ENCODE assay signal across 1 cellular context in the genomic region with DNA sequence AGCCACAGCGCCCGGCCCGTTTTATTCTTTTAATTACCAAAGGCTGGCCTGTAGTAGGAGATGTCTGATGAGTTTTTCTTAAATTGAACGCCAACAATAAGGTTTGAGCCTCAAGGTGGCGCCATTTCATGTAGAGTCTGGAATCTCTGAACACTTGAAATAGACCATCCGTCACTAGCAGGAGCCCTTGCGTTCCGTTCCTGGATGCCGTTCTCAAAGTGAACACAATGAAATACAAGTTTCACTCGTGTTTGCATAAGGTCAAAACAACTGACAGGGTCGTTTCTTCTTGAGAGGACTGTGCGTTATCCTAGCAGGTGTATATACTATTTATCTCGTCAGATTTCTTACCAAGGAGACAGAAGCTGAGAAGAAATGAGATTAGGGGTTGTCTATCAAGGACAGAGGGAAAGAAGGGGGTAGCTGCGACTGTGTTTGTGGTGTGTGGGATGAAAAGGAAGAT.
TF ChIP-seq lines count a peak whose summit lies in the region.

No MANE protein-coding gene starts in this region.

TF ChIP-seq in K562, 482 proteins besides CTCF, POLR2A, EP300 and RAD21 (continued from another document and continues in another):
- TF ChIP-seq, protein P1, sequence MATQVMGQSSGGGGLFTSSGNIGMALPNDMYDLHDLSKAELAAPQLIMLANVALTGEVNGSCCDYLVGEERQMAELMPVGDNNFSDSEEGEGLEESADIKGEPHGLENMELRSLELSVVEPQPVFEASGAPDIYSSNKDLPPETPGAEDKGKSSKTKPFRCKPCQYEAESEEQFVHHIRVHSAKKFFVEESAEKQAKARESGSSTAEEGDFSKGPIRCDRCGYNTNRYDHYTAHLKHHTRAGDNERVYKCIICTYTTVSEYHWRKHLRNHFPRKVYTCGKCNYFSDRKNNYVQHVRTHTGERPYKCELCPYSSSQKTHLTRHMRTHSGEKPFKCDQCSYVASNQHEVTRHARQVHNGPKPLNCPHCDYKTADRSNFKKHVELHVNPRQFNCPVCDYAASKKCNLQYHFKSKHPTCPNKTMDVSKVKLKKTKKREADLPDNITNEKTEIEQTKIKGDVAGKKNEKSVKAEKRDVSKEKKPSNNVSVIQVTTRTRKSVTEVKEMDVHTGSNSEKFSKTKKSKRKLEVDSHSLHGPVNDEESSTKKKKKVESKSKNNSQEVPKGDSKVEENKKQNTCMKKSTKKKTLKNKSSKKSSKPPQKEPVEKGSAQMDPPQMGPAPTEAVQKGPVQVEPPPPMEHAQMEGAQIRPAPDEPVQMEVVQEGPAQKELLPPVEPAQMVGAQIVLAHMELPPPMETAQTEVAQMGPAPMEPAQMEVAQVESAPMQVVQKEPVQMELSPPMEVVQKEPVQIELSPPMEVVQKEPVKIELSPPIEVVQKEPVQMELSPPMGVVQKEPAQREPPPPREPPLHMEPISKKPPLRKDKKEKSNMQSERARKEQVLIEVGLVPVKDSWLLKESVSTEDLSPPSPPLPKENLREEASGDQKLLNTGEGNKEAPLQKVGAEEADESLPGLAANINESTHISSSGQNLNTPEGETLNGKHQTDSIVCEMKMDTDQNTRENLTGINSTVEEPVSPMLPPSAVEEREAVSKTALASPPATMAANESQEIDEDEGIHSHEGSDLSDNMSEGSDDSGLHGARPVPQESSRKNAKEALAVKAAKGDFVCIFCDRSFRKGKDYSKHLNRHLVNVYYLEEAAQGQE (CRISPR knock-in tag; IDR thresholded peaks at IDR 0.05; ENCODE audit: low read depth) = no peak
- TF ChIP-seq CHD2 (IDR thresholded peaks at IDR 0.05; ENCODE audit: low read depth, low read length) (no peak), TEAD4 (IDR thresholded peaks at IDR 0.05; ENCODE audit: low read length) (0 out of 2 replicates have a peak, but pooled peaks have one; percentile 17), TEAD4 (CRISPR knock-in tag; IDR thresholded peaks at IDR 0.05; ENCODE audit: borderline replicate concordance) (no peak), SMAD3 (CRISPR knock-in tag; conservative IDR thresholded peaks at IDR 0.05) (no peak), KLF6 (CRISPR knock-in tag; IDR thresholded peaks at IDR 0.05; ENCODE audit: borderline replicate concordance) (no peak), MEF2A (IDR thresholded peaks at IDR 0.05; ENCODE audit: control insufficient read depth, low read depth, low read length) (peak; percentile 29; the same call in 1 of the 2 replicates), TFAM (CRISPR knock-in tag; conservative IDR thresholded peaks at IDR 0.05) (no peak), HEY1 (CRISPR knock-in tag; IDR thresholded peaks at IDR 0.05; ENCODE audit: borderline replicate concordance) (no peak), SMAD4 (CRISPR knock-in tag; conservative IDR thresholded peaks at IDR 0.05) (no peak), ZNF140 (CRISPR knock-in tag; IDR thresholded peaks at IDR 0.05) (no peak), FOXK2 (conservative IDR thresholded peaks at IDR 0.05 in 1 of 2, IDR thresholded peaks at IDR 0.05 in 1 of 2; ENCODE audit: low read depth in 2 of 2) (no peak), MEF2D (tag; conservative IDR thresholded peaks at IDR 0.05; ENCODE audit: low read depth) (no peak), HNRNPK (IDR thresholded peaks at IDR 0.05; ENCODE audit: low read depth, low read length, poor library complexity, severe bottlenecking) (no peak), EHMT2 (IDR thresholded peaks at IDR 0.05) (peak; percentile 44; the same call in 1 of the 2 replicates), ZNF384 (IDR thresholded peaks at IDR 0.05; ENCODE audit: low read depth, low read length) (no peak), MAFK (IDR thresholded peaks at IDR 0.05; ENCODE audit: low read length) (no peak), JUND (IDR thresholded peaks at IDR 0.05; ENCODE audit: borderline replicate concordance, low read depth, low read length) (peak; percentile 38; the same call in 1 of the 2 replicates), JUND (tag; IDR thresholded peaks at IDR 0.05; ENCODE audit: borderline replicate concordance, low read depth, low read length) (no peak; the same call in 2 of the 3 replicates), ZNF3 (CRISPR knock-in tag; IDR thresholded peaks at IDR 0.05) (no peak), ZZZ3 (IDR thresholded peaks at IDR 0.05) (no peak), PTRF (tag; IDR thresholded peaks at IDR 0.05) (no peak), BMI1 (IDR thresholded peaks at IDR 0.05; ENCODE audit: low read length) (0 out of 2 replicates have a peak, but pooled peaks have one; percentile 43)
- TF ChIP-seq, protein P2, sequence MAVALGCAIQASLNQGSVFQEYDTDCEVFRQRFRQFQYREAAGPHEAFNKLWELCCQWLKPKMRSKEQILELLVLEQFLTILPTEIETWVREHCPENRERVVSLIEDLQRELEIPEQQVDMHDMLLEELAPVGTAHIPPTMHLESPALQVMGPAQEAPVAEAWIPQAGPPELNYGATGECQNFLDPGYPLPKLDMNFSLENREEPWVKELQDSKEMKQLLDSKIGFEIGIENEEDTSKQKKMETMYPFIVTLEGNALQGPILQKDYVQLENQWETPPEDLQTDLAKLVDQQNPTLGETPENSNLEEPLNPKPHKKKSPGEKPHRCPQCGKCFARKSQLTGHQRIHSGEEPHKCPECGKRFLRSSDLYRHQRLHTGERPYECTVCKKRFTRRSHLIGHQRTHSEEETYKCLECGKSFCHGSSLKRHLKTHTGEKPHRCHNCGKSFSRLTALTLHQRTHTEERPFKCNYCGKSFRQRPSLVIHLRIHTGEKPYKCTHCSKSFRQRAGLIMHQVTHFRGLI (CRISPR knock-in tag; IDR thresholded peaks at IDR 0.05) = no peak
- TF ChIP-seq, protein P3, sequence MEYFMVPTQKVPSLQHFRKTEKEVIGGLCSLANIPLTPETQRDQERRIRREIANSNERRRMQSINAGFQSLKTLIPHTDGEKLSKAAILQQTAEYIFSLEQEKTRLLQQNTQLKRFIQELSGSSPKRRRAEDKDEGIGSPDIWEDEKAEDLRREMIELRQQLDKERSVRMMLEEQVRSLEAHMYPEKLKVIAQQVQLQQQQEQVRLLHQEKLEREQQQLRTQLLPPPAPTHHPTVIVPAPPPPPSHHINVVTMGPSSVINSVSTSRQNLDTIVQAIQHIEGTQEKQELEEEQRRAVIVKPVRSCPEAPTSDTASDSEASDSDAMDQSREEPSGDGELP (CRISPR knock-in tag; IDR thresholded peaks at IDR 0.05; ENCODE audit: borderline replicate concordance) = no peak
- TF ChIP-seq, protein P4, sequence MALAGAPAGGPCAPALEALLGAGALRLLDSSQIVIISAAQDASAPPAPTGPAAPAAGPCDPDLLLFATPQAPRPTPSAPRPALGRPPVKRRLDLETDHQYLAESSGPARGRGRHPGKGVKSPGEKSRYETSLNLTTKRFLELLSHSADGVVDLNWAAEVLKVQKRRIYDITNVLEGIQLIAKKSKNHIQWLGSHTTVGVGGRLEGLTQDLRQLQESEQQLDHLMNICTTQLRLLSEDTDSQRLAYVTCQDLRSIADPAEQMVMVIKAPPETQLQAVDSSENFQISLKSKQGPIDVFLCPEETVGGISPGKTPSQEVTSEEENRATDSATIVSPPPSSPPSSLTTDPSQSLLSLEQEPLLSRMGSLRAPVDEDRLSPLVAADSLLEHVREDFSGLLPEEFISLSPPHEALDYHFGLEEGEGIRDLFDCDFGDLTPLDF (CRISPR knock-in tag; IDR thresholded peaks at IDR 0.05) = no peak
- TF ChIP-seq, protein P5, sequence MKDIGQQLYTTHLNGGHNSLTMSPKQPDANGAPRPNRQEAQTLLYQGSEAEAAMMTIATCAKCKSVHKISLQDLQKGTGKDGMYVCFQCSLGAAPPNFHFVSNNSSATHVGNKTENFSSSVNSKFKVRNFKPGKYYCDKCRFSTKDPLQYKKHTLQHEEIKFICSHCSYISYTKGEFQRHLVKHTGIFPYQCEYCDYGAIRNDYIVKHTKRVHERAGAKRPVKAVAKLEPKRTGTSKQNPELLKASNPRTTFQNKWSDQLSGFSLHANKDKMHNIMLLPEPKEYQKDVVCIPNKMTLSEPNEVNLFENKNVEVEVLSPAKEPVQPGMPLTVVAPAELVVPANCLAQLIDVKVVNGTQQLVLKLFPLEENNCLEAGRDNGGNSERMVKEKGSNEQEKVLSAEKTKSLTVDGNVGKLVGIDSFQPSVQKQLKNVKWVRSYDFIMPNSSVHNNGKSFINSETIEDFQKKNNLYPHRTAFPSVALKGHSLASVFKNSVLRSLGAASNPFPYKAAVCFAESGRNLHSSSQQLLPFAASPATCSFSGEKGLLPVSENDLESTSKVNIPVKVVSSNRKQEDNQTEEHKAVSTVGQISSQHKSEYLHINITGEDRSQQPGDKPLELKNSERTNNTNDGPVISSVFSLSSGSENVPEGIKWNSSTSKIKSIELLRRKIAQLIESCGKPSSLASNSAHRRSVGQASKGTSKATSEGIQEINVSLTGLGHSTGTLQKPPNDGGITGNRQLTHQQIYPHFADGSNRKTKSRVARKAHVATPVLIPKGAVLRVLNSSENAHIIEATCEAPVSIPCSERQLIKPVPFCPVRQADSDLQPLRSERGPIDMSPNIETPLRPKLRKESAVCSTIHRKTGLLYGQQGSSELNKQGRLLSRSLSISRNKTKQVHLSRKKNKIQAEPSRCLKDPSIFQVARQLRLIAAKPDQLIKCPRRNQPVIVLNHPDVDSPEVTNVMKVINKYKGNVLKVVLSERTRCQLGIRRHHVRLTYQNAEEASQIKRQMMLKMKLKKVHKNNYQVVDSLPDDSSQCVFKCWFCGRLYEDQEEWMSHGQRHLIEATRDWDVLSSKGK (CRISPR knock-in tag; IDR thresholded peaks at IDR 0.05) = no peak
- TF ChIP-seq, protein P6, sequence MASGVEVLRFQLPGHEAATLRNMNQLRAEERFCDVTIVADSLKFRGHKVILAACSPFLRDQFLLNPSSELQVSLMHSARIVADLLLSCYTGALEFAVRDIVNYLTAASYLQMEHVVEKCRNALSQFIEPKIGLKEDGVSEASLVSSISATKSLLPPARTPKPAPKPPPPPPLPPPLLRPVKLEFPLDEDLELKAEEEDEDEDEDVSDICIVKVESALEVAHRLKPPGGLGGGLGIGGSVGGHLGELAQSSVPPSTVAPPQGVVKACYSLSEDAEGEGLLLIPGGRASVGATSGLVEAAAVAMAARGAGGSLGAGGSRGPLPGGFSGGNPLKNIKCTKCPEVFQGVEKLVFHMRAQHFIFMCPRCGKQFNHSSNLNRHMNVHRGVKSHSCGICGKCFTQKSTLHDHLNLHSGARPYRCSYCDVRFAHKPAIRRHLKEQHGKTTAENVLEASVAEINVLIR (CRISPR knock-in tag; IDR thresholded peaks at IDR 0.05) = no peak
- TF ChIP-seq, protein P7, sequence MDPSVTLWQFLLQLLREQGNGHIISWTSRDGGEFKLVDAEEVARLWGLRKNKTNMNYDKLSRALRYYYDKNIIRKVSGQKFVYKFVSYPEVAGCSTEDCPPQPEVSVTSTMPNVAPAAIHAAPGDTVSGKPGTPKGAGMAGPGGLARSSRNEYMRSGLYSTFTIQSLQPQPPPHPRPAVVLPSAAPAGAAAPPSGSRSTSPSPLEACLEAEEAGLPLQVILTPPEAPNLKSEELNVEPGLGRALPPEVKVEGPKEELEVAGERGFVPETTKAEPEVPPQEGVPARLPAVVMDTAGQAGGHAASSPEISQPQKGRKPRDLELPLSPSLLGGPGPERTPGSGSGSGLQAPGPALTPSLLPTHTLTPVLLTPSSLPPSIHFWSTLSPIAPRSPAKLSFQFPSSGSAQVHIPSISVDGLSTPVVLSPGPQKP (CRISPR knock-in tag; IDR thresholded peaks at IDR 0.05) = no peak
- TF ChIP-seq, protein P8, sequence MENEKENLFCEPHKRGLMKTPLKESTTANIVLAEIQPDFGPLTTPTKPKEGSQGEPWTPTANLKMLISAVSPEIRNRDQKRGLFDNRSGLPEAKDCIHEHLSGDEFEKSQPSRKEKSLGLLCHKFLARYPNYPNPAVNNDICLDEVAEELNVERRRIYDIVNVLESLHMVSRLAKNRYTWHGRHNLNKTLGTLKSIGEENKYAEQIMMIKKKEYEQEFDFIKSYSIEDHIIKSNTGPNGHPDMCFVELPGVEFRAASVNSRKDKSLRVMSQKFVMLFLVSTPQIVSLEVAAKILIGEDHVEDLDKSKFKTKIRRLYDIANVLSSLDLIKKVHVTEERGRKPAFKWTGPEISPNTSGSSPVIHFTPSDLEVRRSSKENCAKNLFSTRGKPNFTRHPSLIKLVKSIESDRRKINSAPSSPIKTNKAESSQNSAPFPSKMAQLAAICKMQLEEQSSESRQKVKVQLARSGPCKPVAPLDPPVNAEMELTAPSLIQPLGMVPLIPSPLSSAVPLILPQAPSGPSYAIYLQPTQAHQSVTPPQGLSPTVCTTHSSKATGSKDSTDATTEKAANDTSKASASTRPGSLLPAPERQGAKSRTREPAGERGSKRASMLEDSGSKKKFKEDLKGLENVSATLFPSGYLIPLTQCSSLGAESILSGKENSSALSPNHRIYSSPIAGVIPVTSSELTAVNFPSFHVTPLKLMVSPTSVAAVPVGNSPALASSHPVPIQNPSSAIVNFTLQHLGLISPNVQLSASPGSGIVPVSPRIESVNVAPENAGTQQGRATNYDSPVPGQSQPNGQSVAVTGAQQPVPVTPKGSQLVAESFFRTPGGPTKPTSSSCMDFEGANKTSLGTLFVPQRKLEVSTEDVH (IDR thresholded peaks at IDR 0.05; ENCODE audit: low read depth, partially characterized antibody) = no peak
- TF ChIP-seq, protein P9, sequence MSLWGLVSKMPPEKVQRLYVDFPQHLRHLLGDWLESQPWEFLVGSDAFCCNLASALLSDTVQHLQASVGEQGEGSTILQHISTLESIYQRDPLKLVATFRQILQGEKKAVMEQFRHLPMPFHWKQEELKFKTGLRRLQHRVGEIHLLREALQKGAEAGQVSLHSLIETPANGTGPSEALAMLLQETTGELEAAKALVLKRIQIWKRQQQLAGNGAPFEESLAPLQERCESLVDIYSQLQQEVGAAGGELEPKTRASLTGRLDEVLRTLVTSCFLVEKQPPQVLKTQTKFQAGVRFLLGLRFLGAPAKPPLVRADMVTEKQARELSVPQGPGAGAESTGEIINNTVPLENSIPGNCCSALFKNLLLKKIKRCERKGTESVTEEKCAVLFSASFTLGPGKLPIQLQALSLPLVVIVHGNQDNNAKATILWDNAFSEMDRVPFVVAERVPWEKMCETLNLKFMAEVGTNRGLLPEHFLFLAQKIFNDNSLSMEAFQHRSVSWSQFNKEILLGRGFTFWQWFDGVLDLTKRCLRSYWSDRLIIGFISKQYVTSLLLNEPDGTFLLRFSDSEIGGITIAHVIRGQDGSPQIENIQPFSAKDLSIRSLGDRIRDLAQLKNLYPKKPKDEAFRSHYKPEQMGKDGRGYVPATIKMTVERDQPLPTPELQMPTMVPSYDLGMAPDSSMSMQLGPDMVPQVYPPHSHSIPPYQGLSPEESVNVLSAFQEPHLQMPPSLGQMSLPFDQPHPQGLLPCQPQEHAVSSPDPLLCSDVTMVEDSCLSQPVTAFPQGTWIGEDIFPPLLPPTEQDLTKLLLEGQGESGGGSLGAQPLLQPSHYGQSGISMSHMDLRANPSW (CRISPR knock-in tag; IDR thresholded peaks at IDR 0.05) = no peak
- TF ChIP-seq, protein P10, sequence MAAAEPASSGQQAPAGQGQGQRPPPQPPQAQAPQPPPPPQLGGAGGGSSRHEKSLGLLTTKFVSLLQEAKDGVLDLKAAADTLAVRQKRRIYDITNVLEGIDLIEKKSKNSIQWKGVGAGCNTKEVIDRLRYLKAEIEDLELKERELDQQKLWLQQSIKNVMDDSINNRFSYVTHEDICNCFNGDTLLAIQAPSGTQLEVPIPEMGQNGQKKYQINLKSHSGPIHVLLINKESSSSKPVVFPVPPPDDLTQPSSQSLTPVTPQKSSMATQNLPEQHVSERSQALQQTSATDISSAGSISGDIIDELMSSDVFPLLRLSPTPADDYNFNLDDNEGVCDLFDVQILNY (CRISPR knock-in tag; IDR thresholded peaks at IDR 0.05) = no peak
- TF ChIP-seq, protein P11, sequence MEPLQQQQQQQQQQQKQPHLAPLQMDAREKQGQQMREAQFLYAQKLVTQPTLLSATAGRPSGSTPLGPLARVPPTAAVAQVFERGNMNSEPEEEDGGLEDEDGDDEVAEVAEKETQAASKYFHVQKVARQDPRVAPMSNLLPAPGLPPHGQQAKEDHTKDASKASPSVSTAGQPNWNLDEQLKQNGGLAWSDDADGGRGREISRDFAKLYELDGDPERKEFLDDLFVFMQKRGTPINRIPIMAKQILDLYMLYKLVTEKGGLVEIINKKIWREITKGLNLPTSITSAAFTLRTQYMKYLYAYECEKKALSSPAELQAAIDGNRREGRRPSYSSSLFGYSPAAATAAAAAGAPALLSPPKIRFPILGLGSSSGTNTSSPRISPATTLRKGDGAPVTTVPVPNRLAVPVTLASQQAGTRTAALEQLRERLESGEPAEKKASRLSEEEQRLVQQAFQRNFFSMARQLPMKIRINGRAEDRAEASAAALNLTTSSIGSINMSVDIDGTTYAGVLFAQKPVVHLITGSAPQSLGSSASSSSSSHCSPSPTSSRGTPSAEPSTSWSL (CRISPR knock-in tag; IDR thresholded peaks at IDR 0.05; ENCODE audit: borderline replicate concordance) = no peak
